14 cellular contexts compared by ENCODE assay signal in the genomic region with DNA sequence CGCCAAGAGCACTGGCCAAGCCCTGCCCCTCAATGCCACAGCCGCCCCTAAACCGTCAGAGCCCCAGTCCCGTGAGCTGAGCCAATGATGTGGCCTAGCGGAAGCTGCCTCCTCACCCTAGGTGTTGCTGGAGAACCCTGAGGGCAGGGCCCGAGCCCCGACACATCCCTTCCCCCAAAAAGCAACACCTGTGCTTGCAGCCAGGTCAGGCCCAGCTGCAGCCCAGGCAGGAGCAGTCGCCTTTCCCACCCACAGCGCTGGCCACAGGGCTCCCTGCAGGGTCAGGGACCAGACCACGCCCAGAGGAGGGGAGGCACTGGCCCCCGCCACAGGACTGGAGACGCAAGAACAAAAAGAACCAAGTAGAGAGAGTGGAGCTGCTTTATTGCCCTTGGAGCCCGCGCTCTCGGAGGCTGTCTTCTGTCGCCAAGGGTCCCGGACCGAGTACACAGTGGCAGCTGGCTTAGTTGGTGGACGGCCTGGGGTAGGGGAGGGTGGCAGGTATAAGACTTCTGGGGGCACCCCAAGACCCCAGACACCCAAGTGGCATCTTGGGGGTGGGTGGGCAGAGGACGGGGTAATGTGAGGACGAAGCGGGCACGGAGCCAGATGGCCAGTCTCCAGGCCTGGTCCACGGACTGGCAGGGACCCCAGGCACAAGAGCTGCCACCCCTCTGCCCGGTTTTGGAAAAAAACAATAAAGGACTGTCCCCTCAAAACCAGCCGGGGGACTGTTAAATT. TPM values are rescaled to one million over a fixed set of nuclear protein-coding genes. Genes with fewer than 3 reads are reported as not detected.
A peak's percentile ranks its signal among the peaks of the same experiment; 100 is the strongest.
DNase-seq lines count a peak whose midpoint lies in the region; ATAC-seq, FAIRE-seq and TF ChIP-seq lines count a peak whose summit lies in the region.
"Had no signal": no experiment of that assay in that cellular context is flagged by ENCODE, and none has a peak within 500 bp of the region (broad histone marks: within the 10 kb centered on the region; RNA-seq: fewer than 3 reads in every experiment).

No MANE protein-coding gene starts in this region.

- BruUV-seq in PC-3 (replicated peaks; lab: Mats Ljungman, UMichigan) = no TSS peak

- H3K79me2 ChIP-seq in PC-3 (ENCODE audit: low read length) = peaks cover 27% of the 10 kb centered on the region

- peaks cover 74% of the 10 kb centered on the region for H4K20me1 ChIP-seq in BLaER1
- H4K20me1 ChIP-seq in PC-3 (ENCODE audit: low read length) = 0 out of 2 replicates have a peak, but pooled peaks cover 5% of the 10 kb centered on the region

- 0 out of 2 replicates have a peak overlapping the region, but pooled peaks have one; percentile 9 for H3K27ac ChIP-seq in BLaER1
- no peak overlapping the region for H3K27ac ChIP-seq in PC-3 (ENCODE audit: low read length)
- H3K27ac ChIP-seq: body of pancreas, stomach had no signal

- H3K4me3 ChIP-seq in BLaER1 (no peak overlapping the region), PC-3 (ENCODE audit: low read length) (no peak overlapping the region)
- H3K4me3 ChIP-seq: body of pancreas, smooth muscle cell, stomach had no signal

- DNase-seq in D721Med (ENCODE audit: insufficient read length, low spot score) = peak; percentile 4
- peak; percentile 39 for DNase-seq in PC-3
- DNase-seq in endothelial cell (ENCODE audit: low spot score) = no peak
- no peak for DNase-seq in inferior parietal cortex (ENCODE audit: extremely low spot score)
- DNase-seq in C1 segment of cervical spinal cord (lab: John Stamatoyannopoulos, UW) = no peak
- no peak for DNase-seq in NCI-H2171 (lab: John Stamatoyannopoulos, UW)
- DNase-seq: EL, NCI-H2107, SHP77 treated with DMSO at 0.1 percent for 48 hours, stomach had no signal

- H3K27me3 ChIP-seq in BLaER1 (no peaks in the 10 kb centered on the region), PC-3 (ENCODE audit: low read length) (no peaks in the 10 kb centered on the region)
- H3K27me3 ChIP-seq: body of pancreas, stomach had no signal

- TF ChIP-seq CTCF in D721Med (IDR thresholded peaks at IDR 0.05; ENCODE audit: insufficient read depth, missing control alignments) (no peak), PC-3 (conservative IDR thresholded peaks at IDR 0.05; ENCODE audit: low read depth, low read length) (no peak), endothelial cell (IDR thresholded peaks at IDR 0.05; ENCODE audit: unreplicated experiment) (no peak)

- H3K27me3 Mint-ChIP-seq in endothelial cell (ENCODE audit: unreplicated experiment) = peaks cover 25% of the 10 kb centered on the region

- intact Hi-C loops in PC-3 (cut with micrococcal nuclease) = no loop called here

- H3K36me3 Mint-ChIP-seq in endothelial cell (ENCODE audit: low read depth, unreplicated experiment) = peaks cover 35% of the 10 kb centered on the region

- POLR2A ChIA-PET in PC-3 (lab: Charles Lee; ENCODE audit: unreplicated experiment) = interaction anchor here (0.6 kb wide), 1 partner anchor 156 kb away, joined by 4 read pairs; a partner anchor contains a TSS

- peaks cover 16% of the 10 kb centered on the region for H3F3A ChIP-seq in PC-3 (ENCODE audit: low read length, unreplicated experiment)

- ATAC-seq in PC-3 = peak; percentile 5
- ATAC-seq in HG02885 (IDR thresholded peaks at IDR 0.05; ENCODE audit: poor library complexity, unreplicated experiment) = no peak

- H3K9me3 ChIP-seq in BLaER1 = no peaks in the 10 kb centered on the region
- no peaks in the 10 kb centered on the region for H3K9me3 ChIP-seq in PC-3 (ENCODE audit: low read length)
- H3K9me3 ChIP-seq: body of pancreas, stomach had no signal

- no peaks in the 10 kb centered on the region for H3K9me3 Mint-ChIP-seq in endothelial cell (ENCODE audit: unreplicated experiment)

- peaks cover 75% of the 10 kb centered on the region for H3K36me3 ChIP-seq in BLaER1
- H3K36me3 ChIP-seq in PC-3 (ENCODE audit: low read depth, low read length) = peaks cover 37% of the 10 kb centered on the region

- no peak for FAIRE-seq in D721Med (lab: Jason Lieb, UNC)

- peaks cover 8% of the 10 kb centered on the region for H3K4me1 Mint-ChIP-seq in endothelial cell (ENCODE audit: unreplicated experiment)

- peak overlapping the region; percentile 99; the same call in 1 of the 2 replicates for H3K4me2 ChIP-seq in BLaER1
- H3K4me2 ChIP-seq in PC-3 (ENCODE audit: low read length) = no peak overlapping the region
- H3K4me2 ChIP-seq: smooth muscle cell had no signal

- H3K4me3 Mint-ChIP-seq in endothelial cell (ENCODE audit: unreplicated experiment) = no peak overlapping the region

- no peak overlapping the region for H3K9ac ChIP-seq in BLaER1
- no peak overlapping the region for H3K9ac ChIP-seq in PC-3 (ENCODE audit: low read length)

- CTCF ChIA-PET in PC-3 (lab: Charles Lee) = no interaction called here

- peak overlapping the region; percentile 70 for H3K27ac Mint-ChIP-seq in endothelial cell (ENCODE audit: unreplicated experiment)

- H3K4me1 ChIP-seq in BLaER1 (peaks cover 86% of the 10 kb centered on the region), PC-3 (ENCODE audit: insufficient read depth, low read length) (no peaks in the 10 kb centered on the region)

- H3K9me2 ChIP-seq in PC-3 (replicated peaks; ENCODE audit: low read length) = no peaks in the 10 kb centered on the region

- no peak overlapping the region for H2AFZ ChIP-seq in PC-3 (ENCODE audit: low read length)

RNA-seq across cellular contexts. Expression of a gene that starts 3.3 kb away (rescaled TPM):
- total RNA-seq in PC-3 (2014; rRNA removed) (11.1 and 17.3 TPM in 2 replicates), endothelial cell (ENCODE audit: unreplicated experiment) (16.3 TPM)

RNA-seq across cellular contexts. Expression of a gene that starts 4.9 kb away (rescaled TPM):
- 575 and 635 TPM in 2 replicates for total RNA-seq in PC-3 (2014; rRNA removed)
- total RNA-seq in endothelial cell (ENCODE audit: unreplicated experiment) = 286 TPM

RNA-seq across cellular contexts. Expression of a gene that starts 8.7 kb away (rescaled TPM):
- total RNA-seq in PC-3 (2014; rRNA removed) = 183 and 214 TPM in 2 replicates
- total RNA-seq in endothelial cell (ENCODE audit: unreplicated experiment) = 39.6 TPM

RNA-seq across cellular contexts. Expression of a gene that starts 12.3 kb away (rescaled TPM):
- total RNA-seq in PC-3 (2014; rRNA removed) (0.81 and 1.2 TPM in 2 replicates), endothelial cell (ENCODE audit: unreplicated experiment) (0.36 TPM)
- total RNA-seq: body of pancreas had no signal

RNA-seq across cellular contexts. Expression of a gene that starts 28.7 kb away (rescaled TPM):
- total RNA-seq in PC-3 (2014; rRNA removed) (17.2 and 18.4 TPM in 2 replicates), endothelial cell (ENCODE audit: unreplicated experiment) (9.2 TPM)

Comparison
In these comparisons a context has a peak if more than half of its experiments do, and no peak if none do; other contexts are left out.
1. DNase-seq: peak in D721Med (single experiment) and PC-3 (single experiment); none in endothelial cell (single experiment), inferior parietal cortex (single experiment), C1 segment of cervical spinal cord (0 of 14) and NCI-H2171 (single experiment).